8 cellular contexts compared by ENCODE assay signal in genomic region chr1:26285366-26286063, GRCh38. TPM values are rescaled to one million over a fixed set of nuclear protein-coding genes. Genes with fewer than 3 reads are reported as not detected.
DNase-seq lines count a peak whose midpoint lies in the region; ATAC-seq, FAIRE-seq and TF ChIP-seq lines count a peak whose summit lies in the region.

No MANE protein-coding gene starts in this region.

- TF ChIP-seq POLR2A in breast epithelium (IDR thresholded peaks at IDR 0.05) (no peak), GM12892 (IDR thresholded peaks at IDR 0.05; ENCODE audit: low read depth, low read length) (no peak)

- H3K9ac ChIP-seq in OCI-LY1 (ENCODE audit: low read length), result peak overlapping the region; percentile 36; the same call in 1 of the 2 replicates

- FAIRE-seq in GM12892 (lab: Jason Lieb, UNC), result no peak

- H3K4me1 ChIP-seq in OCI-LY1 (ENCODE audit: insufficient read depth, low read length, severe bottlenecking) (peaks cover 86% of the 10 kb centered on the region), breast epithelium (peaks cover 0 to 6% of the 10 kb centered on the region in 2 donors), muscle layer of duodenum (ENCODE audit: control insufficient read depth in 1 of 2, insufficient read depth in 2 of 2, low read length in 2 of 2) (peaks cover 23 to 26% of the 10 kb centered on the region in 2 donors)

- intact Hi-C loops in breast epithelium (cut with DNase I; ENCODE audit: low total_unique reads), result no loop called here

- no peaks in the 10 kb centered on the region for H3K79me2 ChIP-seq in OCI-LY1 (ENCODE audit: insufficient read depth, low read length)

- H3K36me3 ChIP-seq in OCI-LY1 (ENCODE audit: insufficient read depth, low read length) (peaks cover 21% of the 10 kb centered on the region; the same call in 1 of the 2 replicates), breast epithelium (no peaks in the 10 kb centered on the region), muscle layer of duodenum (ENCODE audit: control insufficient read depth in 1 of 2, insufficient read depth in 2 of 2, low read length in 2 of 2) (peaks cover 0 to 7% of the 10 kb centered on the region in 2 donors)

- H3F3A ChIP-seq in OCI-LY1 (ENCODE audit: insufficient read depth, low read length), result peaks cover 25% of the 10 kb centered on the region; the same call in 1 of the 2 replicates

- H3K27me3 ChIP-seq in OCI-LY1 (ENCODE audit: insufficient read depth, low read length) (no peaks in the 10 kb centered on the region), breast epithelium (no peaks in the 10 kb centered on the region), muscle layer of duodenum (ENCODE audit: low read depth, low read length) (no peaks in the 10 kb centered on the region)

- no peak overlapping the region for H2AFZ ChIP-seq in OCI-LY1 (ENCODE audit: low read length)

- H3K4me2 ChIP-seq in OCI-LY1 (ENCODE audit: low read length), result peak overlapping the region; percentile 16; the same call in 1 of the 2 replicates

- H3K4me3 ChIP-seq in OCI-LY1 (ENCODE audit: low read depth, low read length, poor library complexity, severe bottlenecking) (no peak overlapping the region), breast epithelium (no peak overlapping the region), muscle layer of duodenum (ENCODE audit: low read depth in 1 of 2, low read length in 2 of 2) (no peak overlapping the region)

- DNase-seq in NCI-H82 (lab: John Stamatoyannopoulos, UW) (peak; percentile 75), NCI-H82 treated with DMSO at 0.1 percent for 48 hours (lab: John Stamatoyannopoulos, UW; ENCODE audit: unreplicated experiment) (no peak), breast epithelium (ENCODE audit: low spot score in 2 of 2) (no peak), HPDE6-E6E7 (ENCODE audit: extremely low spot score) (no peak), GM12892 (ENCODE audit: insufficient read length) (no peak)

- peak overlapping the region; percentile 100 for H3K27ac ChIP-seq in OCI-LY1 (ENCODE audit: low read depth, low read length, poor library complexity, severe bottlenecking)
- H3K27ac ChIP-seq in breast epithelium, result peak overlapping the region; percentile 13 to 82
- peak overlapping the region; percentile 1 for H3K27ac ChIP-seq in muscle layer of duodenum (ENCODE audit: low read length)

- TF ChIP-seq CTCF in OCI-LY1 (IDR thresholded peaks at IDR 0.05; ENCODE audit: low read length) (peak; percentile 77), breast epithelium (IDR thresholded peaks at IDR 0.05) (no peak)

- H3K9me3 ChIP-seq in OCI-LY1 (ENCODE audit: low read length) (no peaks in the 10 kb centered on the region), breast epithelium (no peaks in the 10 kb centered on the region), muscle layer of duodenum (ENCODE audit: control insufficient read depth in 1 of 2, low read length in 2 of 2) (no peaks in the 10 kb centered on the region)

- no peaks in the 10 kb centered on the region for H3K9me2 ChIP-seq in OCI-LY1 (ENCODE audit: low read depth, low read length)

- H4K20me1 ChIP-seq in OCI-LY1 (ENCODE audit: insufficient read depth, low read length), result no peaks in the 10 kb centered on the region

- ATAC-seq in GM21515 (IDR thresholded peaks at IDR 0.05; ENCODE audit: unreplicated experiment), result no peak

RNA-seq across cellular contexts. Expression of gene SH3BGRL3, which starts 5.6 kb away (rescaled TPM):
- 10 to 100 TPM; 27.5 to 55.7 (median 50.1) TPM for total RNA-seq in breast epithelium
- polyA plus RNA-seq in GM12892 (2012; ENCODE audit: missing spikeins), result 57.0 TPM

RNA-seq across cellular contexts. Expression of gene UBXN11, which starts 20.9 kb away (rescaled TPM):
- total RNA-seq in breast epithelium, result 10 to 100 TPM; 15.0 to 25.5 (median 24.9) TPM
- 13.1 TPM for polyA plus RNA-seq in GM12892 (2012; ENCODE audit: missing spikeins)

RNA-seq across cellular contexts. Expression of gene CD52, which starts 32.2 kb away (rescaled TPM):
- total RNA-seq in breast epithelium, result 10 to 100 TPM in 2 of 3 donors, 1 to 10 TPM in 1; 8.3 to 12.8 (median 12.3) TPM
- polyA plus RNA-seq in GM12892 (2012; ENCODE audit: missing spikeins), result 952 TPM

RNA-seq across cellular contexts. Expression of gene CEP85, which starts 51.5 kb away (rescaled TPM):
- total RNA-seq in breast epithelium, result 10 to 100 TPM in 1 of 3 donors, 1 to 10 TPM in 2; 4.8 to 11.7 (median 7.5) TPM
- 14.7 TPM for polyA plus RNA-seq in GM12892 (2012; ENCODE audit: missing spikeins)

Comparison
In these comparisons a context has a peak if more than half of its experiments do, and no peak if none do; other contexts are left out.
1. H3K27ac ChIP-seq: peak in every context shown above with its lines; median percentile 100 in OCI-LY1; 48 in breast epithelium; 1 in muscle layer of duodenum.